In the genomic region with DNA sequence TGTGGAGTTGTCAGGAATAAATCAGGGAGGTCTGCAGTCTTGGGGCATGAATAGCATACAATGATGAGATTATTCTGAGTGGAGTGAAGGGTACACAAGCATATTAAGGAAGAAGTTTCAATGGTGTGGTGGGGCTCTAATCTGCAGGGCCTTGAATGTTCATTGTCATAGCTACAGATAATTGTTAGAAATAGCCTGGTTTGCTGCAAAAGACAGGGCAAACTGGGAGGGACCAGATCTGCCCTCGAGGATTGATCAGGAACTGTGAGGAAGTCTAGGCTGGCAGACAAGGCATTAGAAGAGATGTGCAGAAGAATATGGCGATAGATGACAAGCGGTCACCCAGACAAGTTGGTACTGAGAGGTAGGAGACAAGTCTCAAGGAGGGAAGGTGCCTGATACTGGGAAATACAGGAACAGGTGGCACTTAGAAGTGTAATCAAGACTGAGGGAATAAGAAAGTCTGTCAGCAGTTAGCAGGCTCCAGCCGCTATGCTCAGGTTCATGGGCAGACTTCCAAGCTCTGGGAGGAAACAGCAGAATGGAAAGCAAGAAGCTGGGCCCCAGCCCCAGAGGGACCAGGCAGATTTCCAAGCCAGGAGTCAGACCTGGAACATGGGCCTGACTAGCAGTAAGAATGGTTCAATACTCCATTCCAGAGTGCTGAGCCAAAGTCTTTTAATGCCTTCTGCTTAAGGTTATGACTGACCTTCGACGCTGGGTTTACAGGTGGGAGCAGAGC, we compare ENCODE assay signal across 12 cellular contexts. TPM values are rescaled to one million over a fixed set of nuclear protein-coding genes. Genes with fewer than 3 reads are reported as not detected.
A peak's percentile ranks its signal among the peaks of the same experiment; 100 is the strongest.
DNase-seq lines count a peak whose midpoint lies in the region; TF ChIP-seq lines count a peak whose summit lies in the region.
"Had no signal": no experiment of that assay in that cellular context is flagged by ENCODE, and none has a peak within 500 bp of the region (broad histone marks: within the 10 kb centered on the region; RNA-seq: fewer than 3 reads in every experiment).

No MANE protein-coding gene starts in this region.

- intact Hi-C loops in dorsolateral prefrontal cortex (cut with DNase I) = no loop called here
- intact Hi-C loops in colonic mucosa (cut with DNase I) = no loop called here

- DNase-seq in AG04450 (ENCODE audit: low read depth, low spot score) (peak; percentile 69), MG63 (peak; percentile 92), dorsolateral prefrontal cortex (peak in 6 of 10 donors; percentile 21 to 76 (median 44)), NCI-H1436 treated with DMSO at 0.1 percent for 48 hours (lab: John Stamatoyannopoulos, UW) (no peak), NCI-H187 (lab: John Stamatoyannopoulos, UW) (no peak), colonic mucosa (no peak)
- no peak for DNase-seq in activated CD4-positive, CD25-positive, alpha-beta regulatory T cell treated with anti-CD3 and anti-CD28 coated beads, Interleukin-2, amount 50 U/mL, for 72 hours
- DNase-seq: activated CD8-positive, alpha-beta T cell treated with anti-CD3 and anti-CD28 coated beads, Interleukin-2, amount 10 ng/mL, durations not matched to agents 7 days and 5 days; kidney glomerular epithelial cell had no signal

- H3K36me3 Mint-ChIP-seq in nephron (ENCODE audit: low read depth) = no peaks in the 10 kb centered on the region

- no peak overlapping the region for H3K9ac ChIP-seq in colonic mucosa (ENCODE audit: low read depth in 2 of 2, low read length in 2 of 2)

- POLR2A ChIA-PET in AG04450 (lab: Yijun Ruan, JAX) = interaction anchor here (0.7 kb wide), 1 partner anchor 21 kb away, joined by 4 read pairs; a partner anchor contains a TSS

- peak overlapping the region; percentile 80 to 87 (median 82) for H3K27ac Mint-ChIP-seq in nephron
- H3K27ac Mint-ChIP-seq: activated CD8-positive, alpha-beta T cell treated with anti-CD3 and anti-CD28 coated beads, Interleukin-2, amount 10 ng/mL, durations not matched to agents 7 days and 5 days had no signal

- H3K27me3 ChIP-seq in AG04450 (ENCODE audit: control insufficient read depth, insufficient read depth, low read length) = no peaks in the 10 kb centered on the region
- no peaks in the 10 kb centered on the region for H3K27me3 ChIP-seq in MG63
- H3K27me3 ChIP-seq in dorsolateral prefrontal cortex = no peaks in the 10 kb centered on the region
- H3K27me3 ChIP-seq in colonic mucosa = no peaks in the 10 kb centered on the region

- peaks cover 55% of the 10 kb centered on the region for H3K4me1 Mint-ChIP-seq in nephron
- H3K4me1 Mint-ChIP-seq: central memory CD8-positive, alpha-beta T cell had no signal

- H3K4me1 ChIP-seq in colonic mucosa = no peaks in the 10 kb centered on the region

- H3K4me3 Mint-ChIP-seq in nephron = peak overlapping the region in 1 of 3 experiments; percentile 1
- H3K4me3 Mint-ChIP-seq: activated CD8-positive, alpha-beta T cell treated with anti-CD3 and anti-CD28 coated beads, Interleukin-2, amount 10 ng/mL, durations not matched to agents 7 days and 5 days; central memory CD8-positive, alpha-beta T cell had no signal

- H3K27ac ChIP-seq in AG04450 (ENCODE audit: low read depth, low read length) = no peak overlapping the region
- H3K27ac ChIP-seq in dorsolateral prefrontal cortex = peak overlapping the region in 1 of 59 donors; percentile 18
- H3K27ac ChIP-seq in colonic mucosa = no peak overlapping the region
- H3K27ac ChIP-seq: C4-2B had no signal

- H3K4me3 ChIP-seq in AG04450 (ENCODE audit: low read depth, low read length) (no peak overlapping the region), MG63 (no peak overlapping the region), dorsolateral prefrontal cortex (no peak overlapping the region), colonic mucosa (no peak overlapping the region)

- H3K9me3 ChIP-seq in AG04450 (ENCODE audit: control insufficient read depth, insufficient read depth, low read length) = no peaks in the 10 kb centered on the region
- H3K9me3 ChIP-seq in MG63 = no peaks in the 10 kb centered on the region
- no peaks in the 10 kb centered on the region for H3K9me3 ChIP-seq in colonic mucosa

- CTCF ChIA-PET in AG04450 (lab: Charles Lee) = interaction anchor here (0.9 to 1.2 kb wide), 2 partner anchors 129 to 132 kb away, joined by 3 to 4 read pairs; no protein-coding TSS in a partner anchor

- H3K9me3 Mint-ChIP-seq in nephron = no peaks in the 10 kb centered on the region
- H3K9me3 Mint-ChIP-seq: central memory CD8-positive, alpha-beta T cell had no signal

- TF ChIP-seq CTCF in AG04450 (IDR thresholded peaks at IDR 0.05; ENCODE audit: low read depth, low read length) = no peak
- no peak for TF ChIP-seq CTCF in dorsolateral prefrontal cortex (IDR thresholded peaks at IDR 0.05 in 54 of 56, conservative IDR thresholded peaks at IDR 0.05 in 2 of 56; ENCODE audit: low read depth in 1 of 56, partially characterized antibody in 56 of 56)
- no peak for TF ChIP-seq CTCF in nephron (IDR thresholded peaks at IDR 0.05; ENCODE audit: unreplicated experiment in 3 of 3)
- no peak for TF ChIP-seq CTCF in colonic mucosa (IDR thresholded peaks at IDR 0.05)

- H3K27me3 Mint-ChIP-seq in nephron (ENCODE audit: low read depth) = no peaks in the 10 kb centered on the region
- H3K27me3 Mint-ChIP-seq: central memory CD8-positive, alpha-beta T cell had no signal

- H3K36me3 ChIP-seq in MG63 = no peaks in the 10 kb centered on the region
- H3K36me3 ChIP-seq in colonic mucosa = no peaks in the 10 kb centered on the region

RNA-seq across cellular contexts. Expression of a gene that starts 20.9 kb away (rescaled TPM):
- polyA plus RNA-seq in AG04450 (2011; rRNA removed) = 10.1 and 11.1 TPM in 2 replicates
- polyA minus RNA-seq in AG04450 (2011; rRNA and poly(A)+ RNA removed) = 9.9 and 10.9 TPM in 2 replicates
- total RNA-seq in MG63 (2014; rRNA removed; shearing (Covaris generic); ENCODE audit: low replicate concordance) = 4.1 and 4.9 TPM in 2 replicates
- total RNA-seq in dorsolateral prefrontal cortex (100 to 1,000 TPM in 1 of 120 experiments, 10 to 100 TPM in 119; 50.4 to 101 (median 62.6) TPM), colonic mucosa (1 to 10 TPM; 4.0 to 9.5 TPM)

Comparison
In these comparisons a context has a peak if more than half of its experiments do, and no peak if none do; other contexts are left out.
1. DNase-seq: peak in AG04450 (single experiment), MG63 (single experiment) and dorsolateral prefrontal cortex (6 of 10); none in activated CD4-positive, CD25-positive, alpha-beta regulatory T cell treated with anti-CD3 and anti-CD28 coated beads, Interleukin-2, amount 50 U/mL, for 72 hours (single experiment), NCI-H1436 treated with DMSO at 0.1 percent for 48 hours (single experiment), NCI-H187 (0 of 2) and colonic mucosa (single experiment).